10 cellular contexts compared by ENCODE assay signal in the genomic region with DNA sequence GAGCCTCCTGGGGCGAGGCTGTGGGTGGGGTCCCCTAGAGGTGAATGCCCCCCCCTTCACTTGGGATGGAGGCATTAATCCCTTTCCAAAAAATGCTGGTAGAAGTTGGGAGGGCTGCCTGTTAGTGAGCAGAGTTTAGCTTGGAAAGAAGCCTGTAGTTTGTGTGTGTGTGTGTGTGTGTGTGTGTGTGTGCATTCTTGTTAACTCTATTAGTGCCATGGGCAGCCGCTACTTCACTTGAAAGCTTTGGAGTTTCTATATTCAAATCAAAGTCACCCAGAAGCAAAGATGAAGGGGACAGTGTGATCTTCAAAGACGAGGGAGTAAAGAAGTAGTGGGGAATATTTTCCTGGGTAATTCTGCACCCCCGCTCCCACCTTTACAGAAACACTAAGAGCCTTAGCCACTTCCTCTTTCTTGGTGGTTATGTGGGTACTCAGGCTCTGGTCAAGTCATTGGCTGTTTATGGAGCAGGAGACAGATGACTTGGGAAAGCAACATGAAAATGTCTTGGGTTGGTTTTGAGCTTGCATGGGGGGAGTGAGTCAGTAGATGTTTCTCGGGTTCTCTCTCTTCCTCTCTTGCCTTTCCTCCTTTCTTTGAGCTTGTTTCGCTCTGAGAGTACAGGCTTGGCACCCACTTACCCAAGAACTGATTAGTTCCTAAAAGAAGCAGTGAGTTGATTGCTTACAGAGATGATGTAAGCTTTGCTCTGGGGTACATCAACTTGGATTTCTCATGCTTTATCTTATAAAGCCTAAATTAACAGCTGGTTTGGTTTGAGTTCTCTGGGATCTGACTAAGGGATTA. TPM values are rescaled to one million over a fixed set of nuclear protein-coding genes. Genes with fewer than 3 reads are reported as not detected.
DNase-seq lines count a peak whose midpoint lies in the region; ATAC-seq and TF ChIP-seq lines count a peak whose summit lies in the region.
"Had no signal": no experiment of that assay in that cellular context is flagged by ENCODE, and none has a peak within 500 bp of the region (broad histone marks: within the 10 kb centered on the region; RNA-seq: fewer than 3 reads in every experiment).

No MANE protein-coding gene starts in this region.

- TF ChIP-seq POLR2A in Peyer's patch (IDR thresholded peaks at IDR 0.05) = no peak

- peak; percentile 29 for DNase-seq in GM06990 (ENCODE audit: extremely low read depth, insufficient read length)
- DNase-seq in M059J (ENCODE audit: low read depth) = peak; percentile 69
- DNase-seq in dedifferentiated amniotic fluid mesenchymal stem cell (ENCODE audit: extremely low spot score) = peak; percentile 34
- DNase-seq in pons (ENCODE audit: low spot score) = peak; percentile 53
- DNase-seq in Peyer's patch = no peak
- no peak for DNase-seq in NCI-H2196 (lab: John Stamatoyannopoulos, UW; ENCODE audit: unreplicated experiment)
- no peak for DNase-seq in NCI-H446 treated with DMSO at 0.1 percent for 48 hours (lab: John Stamatoyannopoulos, UW)
- DNase-seq: kidney, NCI-H1417 treated with DMSO at 0.1 percent for 48 hours had no signal

- H3K36me3 ChIP-seq in GM06990 (ENCODE audit: control insufficient read depth, insufficient read depth, low read length) = no peaks in the 10 kb centered on the region
- peaks cover 0 to 23% (median 0%) of the 10 kb centered on the region in 3 donors for H3K36me3 ChIP-seq in Peyer's patch

- H3K27ac ChIP-seq in Peyer's patch = no peak overlapping the region

- no peak for ATAC-seq in HG02759 (IDR thresholded peaks at IDR 0.05; ENCODE audit: unreplicated experiment)

- H3K27me3 ChIP-seq in GM06990 (replicated peaks; ENCODE audit: control insufficient read depth, insufficient read depth, low read length) (no peaks in the 10 kb centered on the region; the same call in none of the 2 replicates), Peyer's patch (no peaks in the 10 kb centered on the region)

- no peak overlapping the region for H3K4me3 ChIP-seq in GM06990 (replicated peaks; ENCODE audit: low read depth, low read length)
- H3K4me3 ChIP-seq in Peyer's patch = no peak overlapping the region

- H3K4me1 ChIP-seq in Peyer's patch = peaks cover 0 to 9% (median 0%) of the 10 kb centered on the region in 4 donors

- H3K9me3 ChIP-seq in Peyer's patch = no peaks in the 10 kb centered on the region

- TF ChIP-seq CTCF in GM06990 (IDR thresholded peaks at IDR 0.05; ENCODE audit: insufficient read depth, low read length, poor library complexity, severe bottlenecking) = no peak
- TF ChIP-seq CTCF in Peyer's patch (IDR thresholded peaks at IDR 0.05) = no peak

RNA-seq across cellular contexts. Expression of gene TCF7L2, which starts 35.9 kb away (rescaled TPM):
- 0.34 and 2.6 TPM in 2 replicates for total RNA-seq in M059J (2014; rRNA removed; shearing (Covaris generic))
- total RNA-seq in Peyer's patch = 100 to 1,000 TPM in 1 of 4 donors, 10 to 100 TPM in 3; 72.3 to 148 (median 93.0) TPM

Comparison
In these comparisons a context has a peak if more than half of its experiments do, and no peak if none do; other contexts are left out.
1. DNase-seq: peak in GM06990 (single experiment), M059J (single experiment), dedifferentiated amniotic fluid mesenchymal stem cell (single experiment) and pons (single experiment); none in Peyer's patch (0 of 3), NCI-H2196 (single experiment) and NCI-H446 treated with DMSO at 0.1 percent for 48 hours (single experiment).
2. RNA of gene TCF7L2, which starts 35.9 kb away (total RNA-seq): 72.3 to 148 TPM in Peyer's patch; 0.34 to 2.6 TPM in M059J; every median in the first group is over 10 times any median in the second.